In the genomic region with DNA sequence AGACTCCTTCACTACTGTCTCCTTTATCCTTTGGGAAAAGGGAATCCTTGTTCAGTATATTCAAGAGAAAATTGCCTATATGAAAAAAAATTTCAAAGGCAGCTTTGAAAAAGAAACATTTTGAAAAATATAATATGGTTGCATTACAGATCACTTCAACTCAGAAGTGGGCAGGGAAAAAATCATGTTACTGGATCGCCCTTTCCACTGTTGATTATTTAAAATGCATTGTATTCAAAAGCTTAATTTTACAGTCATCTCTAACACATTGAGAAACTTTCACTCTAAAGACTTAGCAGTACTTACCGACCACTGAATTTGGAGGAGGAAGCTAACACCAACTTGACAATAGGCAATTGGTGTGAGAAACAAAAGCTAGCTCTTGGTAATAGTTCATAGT, we compare ENCODE assay signal across 1 cellular context.
TF ChIP-seq lines count a peak whose summit lies in the region.

No MANE protein-coding gene starts in this region.

TF ChIP-seq in HCT116, 20 proteins besides CTCF, POLR2A, EP300 and RAD21 (continued from another document):
- TF ChIP-seq FOSL1 (IDR thresholded peaks at IDR 0.05; ENCODE audit: low read depth) (no peak), JUND (IDR thresholded peaks at IDR 0.05) (no peak), CBX3 (IDR thresholded peaks at IDR 0.05; ENCODE audit: low read depth) (no peak), ATF3 (IDR thresholded peaks at IDR 0.05) (no peak), SIN3A (IDR thresholded peaks at IDR 0.05; ENCODE audit: low read depth) (no peak)
